Comparison of ENCODE assay signal across 15 cellular contexts in the genomic region with DNA sequence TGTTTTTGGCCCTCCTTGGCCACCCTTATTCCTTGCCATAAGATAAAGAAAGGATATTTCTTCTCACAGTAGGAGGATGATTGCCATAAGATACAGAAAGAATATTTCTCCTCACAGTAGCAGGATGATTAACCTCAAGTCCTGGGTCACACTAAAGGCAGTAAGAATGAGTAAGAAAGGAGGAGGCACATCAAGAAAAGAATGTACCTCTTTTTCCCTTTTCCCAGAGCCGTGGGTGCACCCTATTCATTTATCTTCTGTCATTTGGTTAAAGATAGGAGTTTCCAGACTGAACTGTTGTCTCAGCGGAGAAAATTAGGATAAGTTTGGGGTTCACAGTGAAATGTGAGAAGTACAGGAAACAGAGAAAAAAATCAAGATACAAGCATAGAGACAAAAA.
"Had no signal": no experiment of that assay in that cellular context is flagged by ENCODE, and none has a peak within 500 bp of the region (broad histone marks: within the 10 kb centered on the region; RNA-seq: fewer than 3 reads in every experiment).

No MANE protein-coding gene starts in this region.

- DNase-seq: activated CD4-positive, CD25-positive, alpha-beta regulatory T cell treated with anti-CD3 and anti-CD28 coated beads, Interleukin-2, amount 50 U/mL, for 72 hours; colonic mucosa; left ventricle myocardium inferior; psoas muscle; spleen; stimulated activated CD4-positive, alpha-beta T cell treated with anti-CD3 and anti-CD28 coated beads, Interleukin-1b, Interleukin-23, amount 100 ng/mL, for 48 hours; stimulated activated naive B cell treated with anti-CD40 and anti-IgM and Interleukin-4, amounts not matched to agents 10 μg/mL and 1 μg/mL and 100 μg/mL, for 72 hours; T-helper 1 cell had no signal

- H3K4me3 Mint-ChIP-seq: memory B cell; nephron; stimulated activated naive B cell treated with anti-CD40 and anti-IgM and Interleukin-4, amounts not matched to agents 10 μg/mL and 1 μg/mL and 100 μg/mL, for 72 hours; type B pancreatic cell had no signal

- H3K27ac Mint-ChIP-seq: memory B cell, nephron, type B pancreatic cell had no signal

- H3K4me1 Mint-ChIP-seq: nephron had no signal

- H3K9me3 Mint-ChIP-seq: memory B cell had no signal

- H3K27me3 Mint-ChIP-seq: memory B cell; stimulated activated naive B cell treated with anti-CD40 and anti-IgM and Interleukin-4, amounts not matched to agents 10 μg/mL and 1 μg/mL and 100 μg/mL, for 72 hours; type B pancreatic cell had no signal

- ATAC-seq: psoas muscle; sciatic nerve; stimulated activated naive B cell treated with anti-CD40 and anti-IgM and Interleukin-4, amounts not matched to agents 10 μg/mL and 1 μg/mL and 100 μg/mL, for 72 hours had no signal

- H3K9me3 ChIP-seq: colonic mucosa, left ventricle myocardium inferior, psoas muscle, suprapubic skin had no signal

- H3K36me3 ChIP-seq: cardiac muscle cell, colonic mucosa had no signal

- H3K27me3 ChIP-seq: cardiac muscle cell, colonic mucosa, spleen, suprapubic skin had no signal

- H3K4me3 ChIP-seq: cardiac muscle cell, colonic mucosa, left ventricle myocardium inferior, psoas muscle, SK-N-MC, spleen, suprapubic skin had no signal

- H3K4me1 ChIP-seq: colonic mucosa, psoas muscle, suprapubic skin had no signal
